In genomic region chr14:58476320-58476719, GRCh38 we compare ENCODE assay signal across 24 cellular contexts.
"Had no signal": no experiment of that assay in that cellular context is flagged by ENCODE, and none has a peak within 500 bp of the region (broad histone marks: within the 10 kb centered on the region; RNA-seq: fewer than 3 reads in every experiment).

No MANE protein-coding gene starts in this region.

- H3K27ac ChIP-seq: colonic mucosa, coronary artery, dorsolateral prefrontal cortex, epithelial cell of prostate, esophagus muscularis mucosa, esophagus squamous epithelium, foreskin keratinocyte, gastrocnemius medialis, gastroesophageal sphincter, heart left ventricle, heart right ventricle had no signal

- ATAC-seq: effector memory CD8-positive, alpha-beta T cell; esophagus mucosa; foreskin keratinocyte; gastrocnemius medialis; gastroesophageal sphincter; heart left ventricle; heart right ventricle had no signal

- H3K4me3 ChIP-seq: colonic mucosa, coronary artery, dorsolateral prefrontal cortex, esophagus muscularis mucosa, esophagus squamous epithelium, gastrocnemius medialis, gastroesophageal sphincter, heart left ventricle, heart right ventricle had no signal

- H3K4me1 ChIP-seq: colonic mucosa, esophagus muscularis mucosa, esophagus squamous epithelium, foreskin keratinocyte, gastrocnemius medialis, gastroesophageal sphincter, heart left ventricle, heart right ventricle had no signal

- H3K27me3 ChIP-seq: colonic mucosa, dorsolateral prefrontal cortex, esophagus muscularis mucosa, esophagus squamous epithelium, foreskin keratinocyte, gastrocnemius medialis, gastroesophageal sphincter, heart left ventricle, heart right ventricle had no signal

- H3K9me3 ChIP-seq: colonic mucosa, esophagus muscularis mucosa, esophagus squamous epithelium, gastrocnemius medialis, gastroesophageal sphincter, heart left ventricle, heart right ventricle had no signal

- DNase-seq: colonic mucosa; cortex of kidney; dermis blood vessel endothelial cell; dorsolateral prefrontal cortex; effector CD4-positive, alpha-beta T cell; effector CD8-positive, alpha-beta T cell; effector memory CD4-positive, alpha-beta T cell; effector memory CD8-positive, alpha-beta T cell; endodermal cell; erythroblast; esophagus squamous epithelium; foreskin fibroblast; foreskin keratinocyte; foreskin melanocyte; gastrocnemius medialis; glutamatergic neuron; head of caudate nucleus; heart left ventricle; heart right ventricle had no signal

- H3K36me3 ChIP-seq: colonic mucosa had no signal
